ENCODE assay signal across 8 cellular contexts in genomic region chrX:47658684-47659515, GRCh38. TPM values are rescaled to one million over a fixed set of nuclear protein-coding genes. Genes with fewer than 3 reads are reported as not detected.
DNase-seq lines count a peak whose midpoint lies in the region; ATAC-seq and TF ChIP-seq lines count a peak whose summit lies in the region.

A gene with protein sequence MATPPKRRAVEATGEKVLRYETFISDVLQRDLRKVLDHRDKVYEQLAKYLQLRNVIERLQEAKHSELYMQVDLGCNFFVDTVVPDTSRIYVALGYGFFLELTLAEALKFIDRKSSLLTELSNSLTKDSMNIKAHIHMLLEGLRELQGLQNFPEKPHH (minus strand): TSS chrX:47659180. CDS start chrX:47658927, 253 bp downstream.

- peak within 1 kb of the TSS; percentile 91 for H3K27ac Mint-ChIP-seq in T-helper 17 cell

- H3K36me3 ChIP-seq in prostate gland = no peaks in the 10 kb centered on the region
- H3K36me3 ChIP-seq in urinary bladder (ENCODE audit: insufficient read depth) = no peaks in the 10 kb centered on the region

- peak within 1 kb of the TSS; percentile 80 for H3K4me3 Mint-ChIP-seq in T-helper 17 cell

- TF ChIP-seq CTCF in GM13976 (IDR thresholded peaks at IDR 0.05; ENCODE audit: borderline replicate concordance, control extremely low read depth, extremely low read depth, insufficient read depth, missing control alignments) (no peak), prostate gland (IDR thresholded peaks at IDR 0.05) (no peak)

- peaks cover 13% of the 10 kb centered on the region for H3K4me1 Mint-ChIP-seq in T-helper 17 cell

- in situ Hi-C loops in GM13976 (cut with MboI; ENCODE audit: low sequenced_read_pairs, unreplicated experiment) = no loop called here

- H3K4me1 ChIP-seq in prostate gland (replicated peaks) (no peaks in the 10 kb centered on the region), urinary bladder (ENCODE audit: insufficient read depth) (no peaks in the 10 kb centered on the region)

- TF ChIP-seq POLR2A in prostate gland (IDR thresholded peaks at IDR 0.05) = no peak

- no peaks in the 10 kb centered on the region for H3K27me3 ChIP-seq in prostate gland (replicated peaks; ENCODE audit: insufficient read depth)

- intact Hi-C loops in left cardiac atrium (cut with DNase I) (loop anchor here in 1 of 2 donors (10.0 kb wide), 1 partner anchor 366 kb away; no protein-coding TSS in a partner anchor), prostate gland (cut with DNase I) (no loop called here)

- peaks cover 8% of the 10 kb centered on the region for H3K36me3 Mint-ChIP-seq in T-helper 17 cell (ENCODE audit: low read depth)

- DNase-seq in GM13976 (ENCODE audit: low spot score) = peak; percentile 85
- DNase-seq in NCI-H1694 treated with DMSO at 0.1 percent for 48 hours (lab: John Stamatoyannopoulos, UW) = peak; percentile 90
- peak; percentile 81 to 88 (median 82) for DNase-seq in T-helper 17 cell
- peak; percentile 46 to 89 (median 80) for DNase-seq in amygdala (lab: John Stamatoyannopoulos, UW)
- DNase-seq in left cardiac atrium = peak; percentile 92
- peak; percentile 87 for DNase-seq in prostate gland (ENCODE audit: low spot score)

- ATAC-seq in HG02884 (IDR thresholded peaks at IDR 0.05; ENCODE audit: unreplicated experiment) (peak; percentile 80), T-helper 17 cell (peak; percentile 86), left cardiac atrium (peak; percentile 93 to 97)

- H3K9me3 ChIP-seq in T-helper 17 cell (ENCODE audit: control insufficient read depth, low read length, poor library complexity, severe bottlenecking) (no peaks in the 10 kb centered on the region), prostate gland (no peaks in the 10 kb centered on the region)

- under 1% methylated on average over 57 of the region's 58 CpGs for WGBS in prostate gland
- under 1% methylated on average over 58 of the region's 58 CpGs for WGBS in urinary bladder

- H3K27ac ChIP-seq in prostate gland = peak within 1 kb of the TSS; percentile 90 to 91
- peak within 1 kb of the TSS; percentile 93 for H3K27ac ChIP-seq in urinary bladder (ENCODE audit: low read depth)

- H3K4me3 ChIP-seq in prostate gland = peak within 1 kb of the TSS; percentile 48 to 53
- H3K4me3 ChIP-seq in urinary bladder (ENCODE audit: low read depth, low read length) = peak within 1 kb of the TSS; percentile 45

- H3K27me3 Mint-ChIP-seq in T-helper 17 cell = no peaks in the 10 kb centered on the region

RNA-seq across cellular contexts. Expression of the gene that starts here (rescaled TPM):
- 100 to 1,000 TPM; 164 to 185 TPM for total RNA-seq in T-helper 17 cell
- 10 to 100 TPM; 89.6 to 99.9 TPM for total RNA-seq in left cardiac atrium
- 100 to 1,000 TPM in 1 of 2 donors, 10 to 100 TPM in 1; 75.5 to 173 TPM for total RNA-seq in prostate gland
- total RNA-seq in urinary bladder = 65.8 TPM
- 133 TPM for polyA plus RNA-seq in urinary bladder

Comparison
In these comparisons a context has a peak if more than half of its experiments do, and no peak if none do; other contexts are left out.
1. Peak in every context shown above with its lines: DNase-seq, ATAC-seq, H3K4me3 ChIP-seq and H3K27ac ChIP-seq.